ENCODE assay signal across 24 cellular contexts in genomic region chr17:43560461-43561427, GRCh38. TPM values are rescaled to one million over a fixed set of nuclear protein-coding genes. Genes with fewer than 3 reads are reported as not detected.
DNase-seq lines count a peak whose midpoint lies in the region; ATAC-seq, FAIRE-seq and TF ChIP-seq lines count a peak whose summit lies in the region.
"Had no signal": no experiment of that assay in that cellular context is flagged by ENCODE, and none has a peak within 500 bp of the region (broad histone marks: within the 10 kb centered on the region; RNA-seq: fewer than 3 reads in every experiment).

No MANE protein-coding gene starts in this region.

- no peaks in the 10 kb centered on the region for H3K79me1 ChIP-seq in neuronal stem cell (ENCODE audit: low read depth, low read length)

- no peak overlapping the region for H2BK120ac ChIP-seq in neuronal stem cell (ENCODE audit: low read depth, low read length)

- no peak overlapping the region for H3K9ac ChIP-seq in neuronal stem cell (ENCODE audit: low read depth, low read length, poor library complexity)

- peaks cover 0 to 18% (median 0%) of the 10 kb centered on the region in 3 experiments for H3K27me3 ChIP-seq in neuronal stem cell (ENCODE audit: control insufficient read depth in 3 of 3, insufficient read depth in 3 of 3, low read depth in 1 of 3, low read length in 3 of 3)
- H3K27me3 ChIP-seq: MG63 had no signal

- peaks cover 15% of the 10 kb centered on the region in 2 donors for H3K4me1 ChIP-seq in neuronal stem cell (ENCODE audit: control insufficient read depth in 2 of 2, insufficient read depth in 1 of 2, low read depth in 1 of 2, low read length in 2 of 2)

- H2AFZ ChIP-seq in neuronal stem cell (ENCODE audit: low read length): no peak overlapping the region

- ATAC-seq in GM18867 (IDR thresholded peaks at IDR 0.05; ENCODE audit: unreplicated experiment): no peak
- ATAC-seq: A549, PC-3 had no signal

- H3K4me2 ChIP-seq in neuronal stem cell (ENCODE audit: insufficient read depth, low read length, poor library complexity, severe bottlenecking): no peak overlapping the region
- H3K4me2 ChIP-seq: A549 had no signal

- no peak overlapping the region for H3K4me3 ChIP-seq in neuronal stem cell (ENCODE audit: low read length in 2 of 2)
- H3K4me3 ChIP-seq: A549, MG63 had no signal

- no peak overlapping the region for H3K4ac ChIP-seq in neuronal stem cell (ENCODE audit: low read length)

- no peak for FAIRE-seq in GM12891 (lab: Jason Lieb, UNC)
- FAIRE-seq: A549 had no signal

- no peak overlapping the region for H3K27ac ChIP-seq in neuronal stem cell (replicated peaks; ENCODE audit: low read length)

- H2BK15ac ChIP-seq in neuronal stem cell (ENCODE audit: low read length): peak overlapping the region; percentile 35

- no peak overlapping the region for H3K23ac ChIP-seq in neuronal stem cell (ENCODE audit: low read depth, low read length, poor library complexity)

- H3K14ac ChIP-seq in neuronal stem cell (ENCODE audit: low read length): no peak overlapping the region

- no peak overlapping the region for H4K91ac ChIP-seq in neuronal stem cell (ENCODE audit: low read depth, low read length, poor library complexity)

- no peak overlapping the region for H3K18ac ChIP-seq in neuronal stem cell (ENCODE audit: low read length)

- H2BK5ac ChIP-seq in neuronal stem cell (ENCODE audit: low read length): no peak overlapping the region

- peak; percentile 17 for DNase-seq in activated CD4-positive, alpha-beta T cell treated with anti-CD3 and anti-CD28 coated beads for 48 hours
- DNase-seq in activated CD4-positive, alpha-beta T cell treated with anti-CD3 and anti-CD28 coated beads for 1 hour: no peak
- DNase-seq in ELF-1 (ENCODE audit: low read depth, low spot score) (peak; percentile 45), MV-4-11 (lab: John Stamatoyannopoulos, UW) (peak; percentile 35), neuronal stem cell (ENCODE audit: low spot score) (no peak), GM12891 (ENCODE audit: insufficient read length, low spot score) (no peak), NCI-H526 treated with DMSO at 0.1 percent for 48 hours (lab: John Stamatoyannopoulos, UW) (no peak)
- DNase-seq: Calu3; CD4-positive, alpha-beta memory T cell; DMS53; EL; H7; Karpas-422; MG63; NCI-H1105 treated with DMSO at 0.1 percent for 48 hours; NCI-H1694 treated with DMSO at 0.1 percent for 48 hours; NCI-H510A treated with DMSO at 0.1 percent for 48 hours; NCI-H82; PC-3; RPMI8226; SIG-M5 had no signal

- no peak for TF ChIP-seq POLR2A in GM12891 (IDR thresholded peaks at IDR 0.05; ENCODE audit: low read depth, low read length)

- no peak overlapping the region for H4K8ac ChIP-seq in neuronal stem cell (ENCODE audit: low read depth, low read length)

- no peaks in the 10 kb centered on the region for H3K36me3 ChIP-seq in neuronal stem cell (replicated peaks in 1 of 2; ENCODE audit: control insufficient read depth in 2 of 2, insufficient read depth in 2 of 2, low read length in 2 of 2)
- H3K36me3 ChIP-seq: MG63 had no signal

- no peaks in the 10 kb centered on the region for H3K9me3 ChIP-seq in neuronal stem cell (replicated peaks in 1 of 2; ENCODE audit: control insufficient read depth in 2 of 2, insufficient read depth in 1 of 2, low read depth in 1 of 2, low read length in 2 of 2)
- H3K9me3 ChIP-seq: A549, MG63 had no signal

- no peak overlapping the region for H2AK5ac ChIP-seq in neuronal stem cell (ENCODE audit: low read depth, low read length)

- H2BK12ac ChIP-seq in neuronal stem cell (ENCODE audit: low read length): no peak overlapping the region

- WGBS in neuronal stem cell (ENCODE audit: extremely low coverage in 2 of 2, insufficient read length in 2 of 2, insufficient replicate concordance in 1 of 2), 2 donors: no CpG with 5 or more reads among the region's 7 CpGs

TF ChIP-seq in GM12891, 5 proteins besides CTCF, POLR2A, EP300 and RAD21:
- TF ChIP-seq POU2F2 (IDR thresholded peaks at IDR 0.05; ENCODE audit: low read depth, low read length) (no peak), PAX5 (IDR thresholded peaks at IDR 0.05; ENCODE audit: insufficient read depth, low read length, severe bottlenecking) (no peak), POLR2AphosphoS5 (IDR thresholded peaks at IDR 0.05; ENCODE audit: low read depth, low read length) (no peak), SPI1 (IDR thresholded peaks at IDR 0.05; ENCODE audit: low read depth, low read length) (no peak), TAF1 (IDR thresholded peaks at IDR 0.05; ENCODE audit: low read depth, low read length) (no peak)
TF ChIP-seq in GM12891: peak in this region for 0.

RNA-seq across cellular contexts. Expression of gene ETV4, which starts 14.6 kb away (rescaled TPM):
- 29.7 TPM for polyA plus RNA-seq in neuronal stem cell (2013, experiment 1 of 2)
- 29.0 TPM for polyA plus RNA-seq in neuronal stem cell (2013, experiment 2 of 2)
- 5.6 TPM for polyA plus RNA-seq in GM12891 (2012; ENCODE audit: low read depth, missing spikeins)
- polyA plus RNA-seq: CD4-positive, alpha-beta memory T cell; IgD-negative memory B cell had no signal

Comparison
In these comparisons a context has a peak if more than half of its experiments do, and no peak if none do; other contexts are left out.
1. DNase-seq: peak in activated CD4-positive, alpha-beta T cell treated with anti-CD3 and anti-CD28 coated beads for 48 hours (single experiment), ELF-1 (single experiment) and MV-4-11 (single experiment); none in activated CD4-positive, alpha-beta T cell treated with anti-CD3 and anti-CD28 coated beads for 1 hour (single experiment), neuronal stem cell (single experiment), GM12891 (single experiment) and NCI-H526 treated with DMSO at 0.1 percent for 48 hours (single experiment).